Comparison of ENCODE assay signal across 8 cellular contexts in the genomic region with DNA sequence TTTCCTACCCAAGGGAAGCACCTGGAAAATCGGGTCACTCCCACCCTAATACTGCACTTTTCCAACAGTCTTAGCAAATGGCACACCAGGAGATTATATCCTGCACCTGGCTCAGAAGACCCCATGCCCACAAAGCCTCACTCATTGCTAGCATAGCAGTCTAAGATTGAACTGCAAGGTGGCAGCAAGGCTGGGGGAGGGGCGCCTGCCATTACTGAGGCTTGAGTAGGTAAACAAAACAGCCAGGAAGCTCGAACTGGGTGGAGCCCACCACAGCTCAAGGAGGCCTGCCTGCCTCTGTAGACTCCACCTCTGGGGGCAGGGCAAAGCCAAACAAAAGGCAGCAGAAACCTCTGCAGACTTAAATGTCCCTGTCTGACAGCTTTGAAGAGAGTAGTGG.
DNase-seq lines count a peak whose midpoint lies in the region; ATAC-seq and TF ChIP-seq lines count a peak whose summit lies in the region.
"Not testable (repeated sequence)": the region's sequence is repeated elsewhere in the genome, so short reads cannot be mapped to it uniquely, and the experiment has no call there.

No MANE protein-coding gene starts in this region.

- peak overlapping the region; percentile 83 for H3K27ac Mint-ChIP-seq in CD4-positive, alpha-beta T cell
- peak overlapping the region; percentile 62 for H3K27ac Mint-ChIP-seq in T-helper 1 cell treated with Interleukin-12 subunit alpha and Interleukin-12 subunit beta and Interleukin-4 antibody, amounts not matched to agents 30 μg/mL and 1 μg/mL, for 36 hours
- H3K27ac Mint-ChIP-seq in activated CD8-positive, alpha-beta memory T cell treated with anti-CD3 and anti-CD28 coated beads, Interleukin-2, amount 10 ng/mL, durations not matched to agents 7 days and 5 days, result peak overlapping the region; percentile 36
- H3K27ac Mint-ChIP-seq in naive thymus-derived CD4-positive, alpha-beta T cell, result peak overlapping the region in 7 of 9 donors; percentile 54 to 81 (median 74)

- not testable (repeated sequence) for ATAC-seq in CD4-positive, alpha-beta T cell (ENCODE audit: poor library complexity); activated CD8-positive, alpha-beta memory T cell treated with anti-CD3 and anti-CD28 coated beads, Interleukin-2, amount 10 ng/mL, durations not matched to agents 7 days and 5 days; naive thymus-derived CD4-positive, alpha-beta T cell

- H3K27me3 ChIP-seq in CD4-positive, alpha-beta T cell (ENCODE audit: control insufficient read depth, insufficient read depth, low read length); naive thymus-derived CD4-positive, alpha-beta T cell (ENCODE audit: control insufficient read depth in 2 of 2, insufficient read depth in 2 of 2, low read length in 2 of 2): not testable (repeated sequence)

- POLR2A ChIA-PET in CD4-positive, alpha-beta T cell (lab: Charles Lee); naive thymus-derived CD4-positive, alpha-beta T cell (lab: Charles Lee): not testable (repeated sequence)

- CTCF ChIA-PET in CD4-positive, alpha-beta T cell (lab: Charles Lee); activated CD8-positive, alpha-beta memory T cell treated with anti-CD3 and anti-CD28 coated beads, Interleukin-2, amount 10 ng/mL, durations not matched to agents 7 days and 5 days (lab: Charles Lee): not testable (repeated sequence)
- CTCF ChIA-PET in naive thymus-derived CD4-positive, alpha-beta T cell (lab: Charles Lee), result interaction anchor here (1.1 kb wide), 1 partner anchor 10 kb away, joined by 4 read pairs; no protein-coding TSS in a partner anchor

- not testable (repeated sequence) for H3K4me1 ChIP-seq in naive thymus-derived CD4-positive, alpha-beta T cell (ENCODE audit: control insufficient read depth in 2 of 2, insufficient read depth in 2 of 2, low read length in 2 of 2)

- not testable (repeated sequence) for H3K9me3 Mint-ChIP-seq in CD4-positive, alpha-beta T cell; T-helper 1 cell treated with Interleukin-12 subunit alpha and Interleukin-12 subunit beta and Interleukin-4 antibody, amounts not matched to agents 30 μg/mL and 1 μg/mL, for 36 hours; activated CD8-positive, alpha-beta memory T cell treated with anti-CD3 and anti-CD28 coated beads, Interleukin-2, amount 10 ng/mL, durations not matched to agents 7 days and 5 days (ENCODE audit: low read depth); naive thymus-derived CD4-positive, alpha-beta T cell

- H3K4me3 Mint-ChIP-seq in CD4-positive, alpha-beta T cell; T-helper 1 cell treated with Interleukin-12 subunit alpha and Interleukin-12 subunit beta and Interleukin-4 antibody, amounts not matched to agents 30 μg/mL and 1 μg/mL, for 36 hours; activated CD8-positive, alpha-beta memory T cell treated with anti-CD3 and anti-CD28 coated beads, Interleukin-2, amount 10 ng/mL, durations not matched to agents 7 days and 5 days: not testable (repeated sequence)
- peak overlapping the region in 3 of 10 donors; percentile 14 to 40 (median 23) for H3K4me3 Mint-ChIP-seq in naive thymus-derived CD4-positive, alpha-beta T cell

- H3K4me1 Mint-ChIP-seq in CD4-positive, alpha-beta T cell (ENCODE audit: low read depth), result peaks cover 66% of the 10 kb centered on the region
- H3K4me1 Mint-ChIP-seq in T-helper 1 cell treated with Interleukin-12 subunit alpha and Interleukin-12 subunit beta and Interleukin-4 antibody, amounts not matched to agents 30 μg/mL and 1 μg/mL, for 36 hours (ENCODE audit: low read depth), result peaks cover 30% of the 10 kb centered on the region
- peaks cover 12% of the 10 kb centered on the region for H3K4me1 Mint-ChIP-seq in activated CD8-positive, alpha-beta memory T cell treated with anti-CD3 and anti-CD28 coated beads, Interleukin-2, amount 10 ng/mL, durations not matched to agents 7 days and 5 days
- H3K4me1 Mint-ChIP-seq in naive thymus-derived CD4-positive, alpha-beta T cell, result peaks cover 19 to 62% (median 57%) of the 10 kb centered on the region in 7 donors

- not testable (repeated sequence) for H3K27ac ChIP-seq in CD4-positive, alpha-beta T cell (ENCODE audit: low read depth, low read length); naive thymus-derived CD4-positive, alpha-beta T cell (ENCODE audit: low read depth, low read length)
- peak overlapping the region; percentile 40 for H3K27ac ChIP-seq in KOPT-K1 (ENCODE audit: low read depth, low read length, poor library complexity, severe bottlenecking)

- not testable (repeated sequence) for H3K27me3 Mint-ChIP-seq in CD4-positive, alpha-beta T cell; T-helper 1 cell treated with Interleukin-12 subunit alpha and Interleukin-12 subunit beta and Interleukin-4 antibody, amounts not matched to agents 30 μg/mL and 1 μg/mL, for 36 hours (ENCODE audit: low read depth); activated CD8-positive, alpha-beta memory T cell treated with anti-CD3 and anti-CD28 coated beads, Interleukin-2, amount 10 ng/mL, durations not matched to agents 7 days and 5 days; naive thymus-derived CD4-positive, alpha-beta T cell

- not testable (repeated sequence) for H3K36me3 ChIP-seq in KOPT-K1 (ENCODE audit: insufficient read depth, low read length)
- H3K36me3 ChIP-seq in naive thymus-derived CD4-positive, alpha-beta T cell (ENCODE audit: control insufficient read depth in 2 of 3, insufficient read depth in 3 of 3, low read length in 3 of 3), result peaks cover 8 to 41% (median 15%) of the 10 kb centered on the region in 3 experiments

- intact Hi-C loops in CD4-positive, alpha-beta T cell (cut with DNase I, micrococcal nuclease); naive thymus-derived CD4-positive, alpha-beta T cell (cut with micrococcal nuclease): not testable (repeated sequence)

- H3K4me3 ChIP-seq in naive thymus-derived CD4-positive, alpha-beta T cell (ENCODE audit: low read length), result not testable (repeated sequence)

- H3K36me3 Mint-ChIP-seq in CD4-positive, alpha-beta T cell (ENCODE audit: low read depth), result peaks cover 98% of the 10 kb centered on the region
- peaks cover 62% of the 10 kb centered on the region for H3K36me3 Mint-ChIP-seq in T-helper 1 cell treated with Interleukin-12 subunit alpha and Interleukin-12 subunit beta and Interleukin-4 antibody, amounts not matched to agents 30 μg/mL and 1 μg/mL, for 36 hours (ENCODE audit: low read depth)
- H3K36me3 Mint-ChIP-seq in activated CD8-positive, alpha-beta memory T cell treated with anti-CD3 and anti-CD28 coated beads, Interleukin-2, amount 10 ng/mL, durations not matched to agents 7 days and 5 days, result peaks cover 75% of the 10 kb centered on the region
- H3K36me3 Mint-ChIP-seq in naive thymus-derived CD4-positive, alpha-beta T cell, result peaks cover 30 to 93% (median 77%) of the 10 kb centered on the region in 5 donors

- peak in 9 of 10 experiments; percentile 26 to 50 (median 40) for DNase-seq in CD4-positive, alpha-beta T cell
- peak; percentile 12 for DNase-seq in activated CD4-positive, alpha-beta T cell treated with anti-CD3 and anti-CD28 coated beads for 48 hours
- DNase-seq in activated CD8-positive, alpha-beta memory T cell treated with anti-CD3 and anti-CD28 coated beads, Interleukin-2, amount 10 ng/mL, durations not matched to agents 7 days and 5 days, result peak; percentile 65
- peak; percentile 55 for DNase-seq in activated effector memory CD4-positive, alpha-beta T cell treated with Interleukin-2 at 50 U/mL for 16 hours
- peak; percentile 36 for DNase-seq in central memory CD4-positive, alpha-beta T cell
- DNase-seq in naive thymus-derived CD4-positive, alpha-beta T cell, result peak in 7 of 9 donors; percentile 28 to 58 (median 36)

- H3K9me3 ChIP-seq in CD4-positive, alpha-beta T cell (ENCODE audit: control insufficient read depth, low read length); KOPT-K1 (ENCODE audit: insufficient read depth, low read length, poor library complexity, severe bottlenecking); naive thymus-derived CD4-positive, alpha-beta T cell (ENCODE audit: control insufficient read depth in 2 of 3, low read length in 3 of 3): not testable (repeated sequence)

- not testable (repeated sequence) for TF ChIP-seq CTCF in CD4-positive, alpha-beta T cell (IDR thresholded peaks at IDR 0.05)

Comparison
In these comparisons a context has a peak if more than half of its experiments do, and no peak if none do; other contexts are left out.
1. DNase-seq: peak in every context shown above with its lines; median percentile 65 in activated CD8-positive, alpha-beta memory T cell treated with anti-CD3 and anti-CD28 coated beads, Interleukin-2, amount 10 ng/mL, durations not matched to agents 7 days and 5 days; 55 in activated effector memory CD4-positive, alpha-beta T cell treated with Interleukin-2 at 50 U/mL for 16 hours; 40 in CD4-positive, alpha-beta T cell; 36 in central memory CD4-positive, alpha-beta T cell; 36 in naive thymus-derived CD4-positive, alpha-beta T cell; 12 in activated CD4-positive, alpha-beta T cell treated with anti-CD3 and anti-CD28 coated beads for 48 hours.